In the genomic region with DNA sequence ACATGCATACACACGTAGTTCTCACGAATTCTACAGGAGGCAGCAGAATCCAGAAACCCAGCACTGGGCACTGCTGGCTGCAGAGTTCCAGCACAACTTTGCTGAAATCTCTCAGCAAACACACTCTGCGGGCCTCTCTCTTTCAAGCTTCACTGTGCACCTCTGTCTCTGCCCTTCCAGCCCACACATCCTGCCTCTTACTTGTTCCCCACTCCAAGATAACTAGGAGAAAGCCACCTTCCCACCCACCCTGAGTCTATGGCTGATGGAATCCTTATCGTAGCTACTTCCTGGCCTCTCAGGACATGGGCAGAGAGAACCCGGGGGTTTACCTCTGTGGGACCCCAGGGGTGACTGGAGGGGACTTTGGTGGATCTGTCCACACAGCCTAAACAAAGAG, we compare ENCODE assay signal across 18 cellular contexts. TPM values are rescaled to one million over a fixed set of nuclear protein-coding genes. Genes with fewer than 3 reads are reported as not detected.
DNase-seq lines count a peak whose midpoint lies in the region; ATAC-seq and TF ChIP-seq lines count a peak whose summit lies in the region.
"Had no signal": no experiment of that assay in that cellular context is flagged by ENCODE, and none has a peak within 500 bp of the region (broad histone marks: within the 10 kb centered on the region; RNA-seq: fewer than 3 reads in every experiment).

No MANE protein-coding gene starts in this region.

- H3K4me1 Mint-ChIP-seq in CD4-positive, CD25-positive, alpha-beta regulatory T cell: peaks cover 18 to 96% (median 75%) of the 10 kb centered on the region in 4 donors
- H3K4me1 Mint-ChIP-seq in central memory CD8-positive, alpha-beta T cell: peaks cover 90% of the 10 kb centered on the region
- H3K4me1 Mint-ChIP-seq in nephron progenitor cell: peaks cover 85% of the 10 kb centered on the region

- H3K27me3 Mint-ChIP-seq in CD4-positive, CD25-positive, alpha-beta regulatory T cell: no peaks in the 10 kb centered on the region
- H3K27me3 Mint-ChIP-seq in central memory CD8-positive, alpha-beta T cell: no peaks in the 10 kb centered on the region
- H3K27me3 Mint-ChIP-seq in nephron progenitor cell (ENCODE audit: low read depth, poor library complexity): no peaks in the 10 kb centered on the region
- H3K27me3 Mint-ChIP-seq: activated T-helper 17 cell treated with anti-CD3 and anti-CD28 coated beads, Interleukin-2, amount 50 U/mL, for 72 hours had no signal

- H3K9me3 Mint-ChIP-seq in CD4-positive, CD25-positive, alpha-beta regulatory T cell: no peaks in the 10 kb centered on the region
- no peaks in the 10 kb centered on the region for H3K9me3 Mint-ChIP-seq in central memory CD8-positive, alpha-beta T cell
- H3K9me3 Mint-ChIP-seq in nephron progenitor cell: no peaks in the 10 kb centered on the region
- H3K9me3 Mint-ChIP-seq: activated T-helper 17 cell treated with anti-CD3 and anti-CD28 coated beads, Interleukin-2, amount 50 U/mL, for 72 hours had no signal

- peak overlapping the region in 3 of 4 donors; percentile 10 to 58 (median 35) for H3K4me3 Mint-ChIP-seq in CD4-positive, CD25-positive, alpha-beta regulatory T cell
- no peak overlapping the region for H3K4me3 Mint-ChIP-seq in central memory CD8-positive, alpha-beta T cell
- H3K4me3 Mint-ChIP-seq in nephron progenitor cell: no peak overlapping the region
- H3K4me3 Mint-ChIP-seq: activated T-helper 17 cell treated with anti-CD3 and anti-CD28 coated beads, Interleukin-2, amount 50 U/mL, for 72 hours had no signal

- H3K9me3 ChIP-seq in BLaER1: no peaks in the 10 kb centered on the region
- H3K9me3 ChIP-seq in CD4-positive, CD25-positive, alpha-beta regulatory T cell (ENCODE audit: control insufficient read depth in 2 of 2, low read length in 2 of 2): no peaks in the 10 kb centered on the region
- H3K9me3 ChIP-seq: prostate gland had no signal

- no peaks in the 10 kb centered on the region for H3K27me3 ChIP-seq in BLaER1
- no peaks in the 10 kb centered on the region for H3K27me3 ChIP-seq in CD4-positive, CD25-positive, alpha-beta regulatory T cell (ENCODE audit: control insufficient read depth, insufficient read depth, low read length)

- H3K4me2 ChIP-seq in BLaER1: peak overlapping the region; percentile 42; the same call in 1 of the 2 replicates

- H3K4me1 ChIP-seq in BLaER1: peaks cover 78% of the 10 kb centered on the region
- peaks cover 38% of the 10 kb centered on the region for H3K4me1 ChIP-seq in CD4-positive, CD25-positive, alpha-beta regulatory T cell (ENCODE audit: control insufficient read depth, insufficient read depth, low read length, poor library complexity, severe bottlenecking)

- H3K9ac ChIP-seq in BLaER1: no peak overlapping the region

- in situ Hi-C loops in G401 (cut with HindIII; ENCODE audit: low sequenced_read_pairs): no loop called here

- no peak for ATAC-seq in CD4-positive, CD25-positive, alpha-beta regulatory T cell (ENCODE audit: low read depth in 2 of 2)
- ATAC-seq in central memory CD8-positive, alpha-beta T cell (replicated peaks; ENCODE audit: extremely low read depth, poor library complexity, severe bottlenecking): no peak
- ATAC-seq: activated CD4-positive, CD25-positive, alpha-beta regulatory T cell treated with anti-CD3 and anti-CD28 coated beads, Interleukin-2, amount 50 U/mL, for 24 hours; activated T-helper 17 cell treated with anti-CD3 and anti-CD28 coated beads, Interleukin-2, amount 50 U/mL, for 72 hours had no signal

- H4K20me1 ChIP-seq in BLaER1: peaks cover 100% of the 10 kb centered on the region

- H3K4me3 ChIP-seq in BLaER1: no peak overlapping the region
- no peak overlapping the region for H3K4me3 ChIP-seq in CD4-positive, CD25-positive, alpha-beta regulatory T cell (ENCODE audit: low read depth, low read length)
- H3K4me3 ChIP-seq: prostate gland had no signal

- DNase-seq in CD4-positive, CD25-positive, alpha-beta regulatory T cell: no peak
- no peak for DNase-seq in central memory CD8-positive, alpha-beta T cell (ENCODE audit: low spot score in 2 of 2)
- DNase-seq in nephron progenitor cell (no peak), medulla oblongata (ENCODE audit: extremely low spot score) (no peak), G401 (ENCODE audit: low spot score) (no peak), NCI-H2107 treated with DMSO at 0.1 percent for 48 hours (lab: John Stamatoyannopoulos, UW; ENCODE audit: unreplicated experiment) (no peak)
- DNase-seq: effector CD4-positive, alpha-beta T cell; EL; Kasumi-1; kidney glomerular epithelial cell; NCI-H1417 treated with DMSO at 0.1 percent for 48 hours; NCI-H226; NK-92 treated with Interleukin-12 subunit alpha and Interleukin-12 subunit beta, amount 100 ng/mL, for 24 hours had no signal

- peak overlapping the region in 2 of 3 donors; percentile 78 to 89 for H3K27ac Mint-ChIP-seq in CD4-positive, CD25-positive, alpha-beta regulatory T cell
- peak overlapping the region; percentile 87 for H3K27ac Mint-ChIP-seq in central memory CD8-positive, alpha-beta T cell (ENCODE audit: low read depth)
- H3K27ac Mint-ChIP-seq in nephron progenitor cell: peak overlapping the region; percentile 72
- H3K27ac Mint-ChIP-seq: activated T-helper 17 cell treated with anti-CD3 and anti-CD28 coated beads, Interleukin-2, amount 50 U/mL, for 72 hours had no signal

- H3K36me3 Mint-ChIP-seq in CD4-positive, CD25-positive, alpha-beta regulatory T cell: peaks cover 37% of the 10 kb centered on the region
- peaks cover 6% of the 10 kb centered on the region for H3K36me3 Mint-ChIP-seq in central memory CD8-positive, alpha-beta T cell (ENCODE audit: insufficient read depth)
- peaks cover 54% of the 10 kb centered on the region for H3K36me3 Mint-ChIP-seq in nephron progenitor cell (ENCODE audit: low read depth)

- H3K27ac ChIP-seq in BLaER1: 0 out of 2 replicates have a peak overlapping the region, but pooled peaks have one; percentile 27
- no peak overlapping the region for H3K27ac ChIP-seq in CD4-positive, CD25-positive, alpha-beta regulatory T cell (ENCODE audit: insufficient read depth, low read length, poor library complexity, severe bottlenecking)
- H3K27ac ChIP-seq: prostate gland, RWPE1 had no signal

- peaks cover 99% of the 10 kb centered on the region for H3K36me3 ChIP-seq in BLaER1
- H3K36me3 ChIP-seq in CD4-positive, CD25-positive, alpha-beta regulatory T cell (ENCODE audit: control insufficient read depth, insufficient read depth, low read length): peaks cover 14% of the 10 kb centered on the region
- H3K36me3 ChIP-seq: prostate gland had no signal

- TF ChIP-seq CTCF in nephron progenitor cell (IDR thresholded peaks at IDR 0.05): no peak

RNA-seq across cellular contexts. Expression of gene ANP32A, which starts 11.9 kb away (rescaled TPM):
- total RNA-seq in CD4-positive, CD25-positive, alpha-beta regulatory T cell: 89.4 TPM
- polyA plus RNA-seq in CD4-positive, CD25-positive, alpha-beta regulatory T cell: 100 to 1,000 TPM in 1 of 4 donors, 10 to 100 TPM in 3; 71.4 to 104 (median 88.0) TPM
- total RNA-seq in G401 (2014; rRNA removed; shearing (Covaris generic)): 35.3 and 124 TPM in 2 replicates

Comparison
In these comparisons a context has a peak if more than half of its experiments do, and no peak if none do; other contexts are left out.
1. H3K4me3 Mint-ChIP-seq: peak in CD4-positive, CD25-positive, alpha-beta regulatory T cell (3 of 4); none in central memory CD8-positive, alpha-beta T cell (single experiment) and nephron progenitor cell (single experiment).
2. Peak in every context shown above with its lines, with median percentiles within 50 percentile points of each other: H3K27ac Mint-ChIP-seq.